9 cellular contexts compared by ENCODE assay signal in genomic region chr14:64209428-64210165, GRCh38.
DNase-seq lines count a peak whose midpoint lies in the region; ATAC-seq and TF ChIP-seq lines count a peak whose summit lies in the region.
"Had no signal": no experiment of that assay in that cellular context is flagged by ENCODE, and none has a peak within 500 bp of the region (broad histone marks: within the 10 kb centered on the region; RNA-seq: fewer than 3 reads in every experiment).

No MANE protein-coding gene starts in this region.

- H3K36me3 ChIP-seq in heart right ventricle: peaks cover 0 to 73% (median 27%) of the 10 kb centered on the region in 9 donors

- WGBS in heart right ventricle, 2 donors: 44 to 56% methylated on average over 23 to 24 of the region's 24 CpGs

- DNase-seq in Kasumi-1 (lab: John Stamatoyannopoulos, UW) (peak; percentile 16 to 17), heart right ventricle (peak; percentile 54 to 57), ureter (ENCODE audit: low spot score) (peak; percentile 55), DMS153 treated with DMSO at 0.1 percent for 48 hours (lab: John Stamatoyannopoulos, UW; ENCODE audit: unreplicated experiment) (no peak)
- DNase-seq in activated CD4-positive, alpha-beta T cell treated with anti-CD3 and anti-CD28 coated beads for 4 hours: no peak
- DNase-seq: MM.1S; stimulated activated CD4-positive, alpha-beta T cell treated with anti-CD3 and anti-CD28 coated beads, Interleukin-1b, Interleukin-23, amount 100 ng/mL, for 48 hours had no signal

- peak overlapping the region in 1 of 10 donors; percentile 7 for H3K4me3 ChIP-seq in heart right ventricle

- peaks cover 0 to 39% (median 21%) of the 10 kb centered on the region in 9 donors for H3K4me1 ChIP-seq in heart right ventricle

- no peak for TF ChIP-seq CTCF in heart right ventricle (IDR thresholded peaks at IDR 0.05)

- ATAC-seq in GM21360 (IDR thresholded peaks at IDR 0.05; ENCODE audit: unreplicated experiment): peak; percentile 53
- peak; percentile 63 to 86 (median 80) for ATAC-seq in heart right ventricle
- ATAC-seq in HG03439 (IDR thresholded peaks at IDR 0.05; ENCODE audit: unreplicated experiment): no peak

- no peaks in the 10 kb centered on the region for H3K9me3 ChIP-seq in heart right ventricle

- intact Hi-C loops in heart right ventricle (cut with DNase I): no loop called here

- H3K27me3 ChIP-seq in heart right ventricle: no peaks in the 10 kb centered on the region

- H3K27ac ChIP-seq in heart right ventricle: peak overlapping the region in 8 of 10 donors; percentile 17 to 69 (median 53)

Comparison
In these comparisons a context has a peak if more than half of its experiments do, and no peak if none do; other contexts are left out.
1. DNase-seq: peak in Kasumi-1 (2 of 2), heart right ventricle (2 of 2) and ureter (single experiment); none in activated CD4-positive, alpha-beta T cell treated with anti-CD3 and anti-CD28 coated beads for 4 hours (0 of 2) and DMS153 treated with DMSO at 0.1 percent for 48 hours (single experiment).